Comparison of ENCODE assay signal across 8 cellular contexts in genomic region chr3:3962867-3963266, GRCh38.
DNase-seq lines count a peak whose midpoint lies in the region; TF ChIP-seq lines count a peak whose summit lies in the region.
"Not testable (repeated sequence)": the region's sequence is repeated elsewhere in the genome, so short reads cannot be mapped to it uniquely, and the experiment has no call there.

No MANE protein-coding gene starts in this region.

- WGBS in smooth muscle cell (ENCODE audit: low lambda C conversion rate): 41% methylated on average over 7 of the region's 14 CpGs

- H3K4me1 ChIP-seq in smooth muscle cell (ENCODE audit: low read depth): not testable (repeated sequence)

- H4K20me1 ChIP-seq in smooth muscle cell (ENCODE audit: low read depth): not testable (repeated sequence)

- TF ChIP-seq CTCF in brain (conservative IDR thresholded peaks at IDR 0.05); glutamatergic neuron (IDR thresholded peaks at IDR 0.05; ENCODE audit: partially characterized antibody, unreplicated experiment); nephron (IDR thresholded peaks at IDR 0.05; ENCODE audit: unreplicated experiment in 3 of 3); smooth muscle cell (IDR thresholded peaks at IDR 0.05; ENCODE audit: borderline replicate concordance, insufficient read depth, poor library complexity, severe bottlenecking): not testable (repeated sequence)

- peak overlapping the region; percentile 29 for H3K4me3 ChIP-seq in smooth muscle cell

- H3K4me3 Mint-ChIP-seq in brain (peak overlapping the region in 3 of 5 experiments; percentile 53 to 84 (median 62)), glutamatergic neuron (ENCODE audit: unreplicated experiment) (peak overlapping the region; percentile 67), nephron (peak overlapping the region; percentile 82 to 88 (median 87))

- not testable (repeated sequence) for H3K9me3 ChIP-seq in smooth muscle cell (replicated peaks; ENCODE audit: low read depth)

- H3K36me3 ChIP-seq in smooth muscle cell (ENCODE audit: low read depth): not testable (repeated sequence)

- H3K36me3 Mint-ChIP-seq in brain; glutamatergic neuron (ENCODE audit: unreplicated experiment); nephron (ENCODE audit: low read depth): not testable (repeated sequence)

- peak; percentile 35 for DNase-seq in DMS53 (lab: John Stamatoyannopoulos, UW)
- peak; percentile 1 for DNase-seq in NCI-H1105 (lab: John Stamatoyannopoulos, UW)
- DNase-seq in NCI-H2171 (lab: John Stamatoyannopoulos, UW): peak; percentile 3
- DNase-seq in NCI-H82 (lab: John Stamatoyannopoulos, UW): peak; percentile 7
- not testable (repeated sequence) for DNase-seq in glutamatergic neuron; smooth muscle cell (lab: John Stamatoyannopoulos, UW; ENCODE audit: unreplicated experiment)

- not testable (repeated sequence) for H3K9ac ChIP-seq in smooth muscle cell (ENCODE audit: low read depth)

- H3K9me3 Mint-ChIP-seq in brain; glutamatergic neuron (ENCODE audit: unreplicated experiment); nephron: not testable (repeated sequence)

- peak overlapping the region; percentile 3 for H2AFZ ChIP-seq in smooth muscle cell (ENCODE audit: low read depth)

- H3K27ac Mint-ChIP-seq in brain: peak overlapping the region in 2 of 5 experiments; percentile 24 to 71
- H3K27ac Mint-ChIP-seq in glutamatergic neuron (ENCODE audit: unreplicated experiment): peak overlapping the region; percentile 64
- peak overlapping the region; percentile 47 to 81 (median 77) for H3K27ac Mint-ChIP-seq in nephron

- H3F3A ChIP-seq in smooth muscle cell (ENCODE audit: low read depth): not testable (repeated sequence)

- H3K4me1 Mint-ChIP-seq in brain; glutamatergic neuron (ENCODE audit: low read depth, unreplicated experiment); nephron: not testable (repeated sequence)

- H3K27me3 ChIP-seq in smooth muscle cell (ENCODE audit: low read depth): not testable (repeated sequence)

- H3K27ac ChIP-seq in smooth muscle cell (ENCODE audit: low read depth): not testable (repeated sequence)

- not testable (repeated sequence) for H3K79me2 ChIP-seq in smooth muscle cell (ENCODE audit: low read depth)

- not testable (repeated sequence) for H3K27me3 Mint-ChIP-seq in brain; glutamatergic neuron (ENCODE audit: unreplicated experiment); nephron (ENCODE audit: low read depth)

- peak overlapping the region; percentile 45 for H3K4me2 ChIP-seq in smooth muscle cell
